ENCODE assay signal across 1 cellular context in the genomic region with DNA sequence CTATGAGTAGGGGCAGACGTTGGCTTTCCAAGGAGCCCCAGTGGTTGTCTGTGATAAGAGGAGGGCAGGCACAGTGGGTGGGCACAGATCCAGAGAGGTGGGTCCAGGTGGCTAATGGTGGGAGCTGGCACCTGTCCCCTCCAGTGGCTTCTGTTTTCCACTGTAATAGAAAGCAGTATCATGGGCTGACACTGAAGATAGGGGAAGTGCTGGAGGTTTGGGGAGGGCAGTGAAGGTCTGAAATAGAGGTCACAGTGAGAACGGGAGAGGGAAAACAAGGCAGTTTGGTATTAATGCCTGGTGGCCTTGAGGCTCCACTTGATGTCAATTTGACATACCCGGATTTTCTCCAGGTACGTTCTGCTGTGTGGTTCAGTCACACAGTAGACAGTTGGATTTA.
A peak's percentile ranks its signal among the peaks of the same experiment; 100 is the strongest.
TF ChIP-seq lines count a peak whose summit lies in the region.

No MANE protein-coding gene starts in this region.

TF ChIP-seq in K562, 482 proteins besides CTCF, POLR2A, EP300 and RAD21:
- TF ChIP-seq DPF2 (IDR thresholded peaks at IDR 0.05): no peak
- TF ChIP-seq SPI1 (IDR thresholded peaks at IDR 0.05; ENCODE audit: borderline replicate concordance, low read depth, low read length): peak; percentile 67; the same call in 1 of the 2 replicates
